8 cellular contexts compared by ENCODE assay signal in genomic region chr4:38310446-38311043, GRCh38.
DNase-seq lines count a peak whose midpoint lies in the region; ATAC-seq and TF ChIP-seq lines count a peak whose summit lies in the region.

No MANE protein-coding gene starts in this region.

- TF ChIP-seq CTCF in gastrocnemius medialis (IDR thresholded peaks at IDR 0.05 in 4 of 5, conservative IDR thresholded peaks at IDR 0.05 in 1 of 5) (no peak), PC-3 (conservative IDR thresholded peaks at IDR 0.05; ENCODE audit: low read depth, low read length) (no peak), foreskin fibroblast (IDR thresholded peaks at IDR 0.05; ENCODE audit: low read depth, low read length) (no peak)

- peaks cover 75% of the 10 kb centered on the region for H3K4me1 Mint-ChIP-seq in activated T-cell treated with anti-CD3 and anti-CD28 coated beads, Interleukin-2, amount 50 U/mL, for 24 hours (ENCODE audit: low read depth)

- H3K79me2 ChIP-seq in PC-3 (ENCODE audit: low read length) = no peaks in the 10 kb centered on the region

- H3K9ac ChIP-seq in PC-3 (ENCODE audit: low read length) = no peak overlapping the region

- peaks cover 7% of the 10 kb centered on the region for H3K27me3 Mint-ChIP-seq in activated T-cell treated with anti-CD3 and anti-CD28 coated beads, Interleukin-2, amount 50 U/mL, for 24 hours

- H3K9me3 Mint-ChIP-seq in activated T-cell treated with anti-CD3 and anti-CD28 coated beads, Interleukin-2, amount 50 U/mL, for 24 hours = peaks cover 3% of the 10 kb centered on the region

- H3K4me1 ChIP-seq in gastrocnemius medialis (peaks cover 7 to 16% of the 10 kb centered on the region in 2 donors), PC-3 (ENCODE audit: insufficient read depth, low read length) (peaks cover 35% of the 10 kb centered on the region)

- H3K4me3 Mint-ChIP-seq in activated T-cell treated with anti-CD3 and anti-CD28 coated beads, Interleukin-2, amount 50 U/mL, for 24 hours = peak overlapping the region; percentile 42

- in situ Hi-C loops in gastrocnemius medialis (cut with MboI; ENCODE audit: low sequenced_read_pairs in 4 of 4) = loop anchor here (10.0 to 25.0 kb wide), 7 partner anchors 116 to 364 kb away; no protein-coding TSS in a partner anchor

- ATAC-seq in GM19467 (IDR thresholded peaks at IDR 0.05; ENCODE audit: unreplicated experiment) (peak; percentile 82), HG03469 (IDR thresholded peaks at IDR 0.05; ENCODE audit: unreplicated experiment) (peak; percentile 85), gastrocnemius medialis (peak; percentile 81 to 88), PC-3 (no peak)

- H3K4me2 ChIP-seq in PC-3 (ENCODE audit: low read length) = no peak overlapping the region

- H2AFZ ChIP-seq in PC-3 (ENCODE audit: low read length) = no peak overlapping the region

- no peaks in the 10 kb centered on the region for H4K20me1 ChIP-seq in PC-3 (ENCODE audit: low read length)

- no peak for TF ChIP-seq POLR2A in gastrocnemius medialis (IDR thresholded peaks at IDR 0.05)

- H3K27ac Mint-ChIP-seq in activated T-cell treated with anti-CD3 and anti-CD28 coated beads, Interleukin-2, amount 50 U/mL, for 24 hours = peak overlapping the region; percentile 93

- no peaks in the 10 kb centered on the region for H3K36me3 Mint-ChIP-seq in activated T-cell treated with anti-CD3 and anti-CD28 coated beads, Interleukin-2, amount 50 U/mL, for 24 hours (ENCODE audit: low read depth)

- DNase-seq in activated T-cell treated with anti-CD3 and anti-CD28 coated beads, Interleukin-2, amount 50 U/mL, for 24 hours = peak; percentile 74
- no peak for DNase-seq in gastrocnemius medialis
- DNase-seq in PC-3 = no peak
- no peak for DNase-seq in AG08395 (ENCODE audit: low spot score)
- DNase-seq in foreskin fibroblast = no peak
- DNase-seq in NCI-H2081 (lab: John Stamatoyannopoulos, UW) = no peak

- POLR2A ChIA-PET in PC-3 (lab: Charles Lee; ENCODE audit: unreplicated experiment) = no interaction called here

- intact Hi-C loops in gastrocnemius medialis (cut with DNase I; ENCODE audit: low total_unique reads) (loop anchor here (10.0 kb wide), 1 partner anchor 734 kb away; no protein-coding TSS in a partner anchor), PC-3 (cut with micrococcal nuclease) (no loop called here)

- no TSS peak for BruUV-seq in PC-3 (replicated peaks; lab: Mats Ljungman, UMichigan)

- CTCF ChIA-PET in PC-3 (lab: Charles Lee) = no interaction called here

- no peaks in the 10 kb centered on the region for H3F3A ChIP-seq in PC-3 (ENCODE audit: low read length, unreplicated experiment)

- H3K36me3 ChIP-seq in gastrocnemius medialis = no peaks in the 10 kb centered on the region
- H3K36me3 ChIP-seq in PC-3 (ENCODE audit: low read depth, low read length) = no peaks in the 10 kb centered on the region

- H3K27me3 ChIP-seq in gastrocnemius medialis (no peaks in the 10 kb centered on the region), PC-3 (ENCODE audit: low read length) (no peaks in the 10 kb centered on the region)

- H3K4me3 ChIP-seq in gastrocnemius medialis (no peak overlapping the region), PC-3 (ENCODE audit: low read length) (no peak overlapping the region), foreskin fibroblast (ENCODE audit: low read depth in 1 of 2, low read length in 2 of 2) (no peak overlapping the region)

- no peaks in the 10 kb centered on the region for H3K9me2 ChIP-seq in PC-3 (replicated peaks; ENCODE audit: low read length)

- H3K9me3 ChIP-seq in gastrocnemius medialis (no peaks in the 10 kb centered on the region), PC-3 (ENCODE audit: low read length) (no peaks in the 10 kb centered on the region)

- H3K27ac ChIP-seq in gastrocnemius medialis (no peak overlapping the region), PC-3 (ENCODE audit: low read length) (no peak overlapping the region)
